In genomic region chr5:74649421-74649973, GRCh38 we compare ENCODE assay signal across 11 cellular contexts. TPM values are rescaled to one million over a fixed set of nuclear protein-coding genes. Genes with fewer than 3 reads are reported as not detected.
A peak's percentile ranks its signal among the peaks of the same experiment; 100 is the strongest.
DNase-seq lines count a peak whose midpoint lies in the region; ATAC-seq and TF ChIP-seq lines count a peak whose summit lies in the region.
"Had no signal": no experiment of that assay in that cellular context is flagged by ENCODE, and none has a peak within 500 bp of the region (broad histone marks: within the 10 kb centered on the region; RNA-seq: fewer than 3 reads in every experiment).

No MANE protein-coding gene starts in this region.

- in situ Hi-C loops in KBM-7 (cut with MboI; ENCODE audit: low pct_unique_long_range_greater_than_20kb, low sequenced_read_pairs): loop anchor here (10.0 to 25.0 kb wide), 2 partner anchors 437 to 745 kb away; no protein-coding TSS in a partner anchor

- H2AFZ ChIP-seq in Loucy (ENCODE audit: low read length) (peak overlapping the region; percentile 83), osteoblast (ENCODE audit: low read length) (no peak overlapping the region)

- no peak for ATAC-seq in activated T-cell treated with anti-CD3 and anti-CD28 coated beads, Interleukin-2, amount 50 U/mL, for 4 hours

- peak; percentile 53 for DNase-seq in kidney glomerular epithelial cell (lab: John Stamatoyannopoulos, UW)
- DNase-seq in osteoblast (ENCODE audit: insufficient read length, low spot score, missing footprints): no peak
- DNase-seq in activated T-cell treated with anti-CD3 and anti-CD28 coated beads, Interleukin-2, amount 50 U/mL, for 4 hours: no peak
- no peak for DNase-seq in NCI-H446 (lab: John Stamatoyannopoulos, UW)
- DNase-seq in KBM-7: no peak
- DNase-seq in activated CD4-positive, alpha-beta T cell treated with anti-CD3 and anti-CD28 coated beads, Interleukin-2, amount 50 U/mL, for 1 hour: no peak
- DNase-seq: NCI-H1417 treated with DMSO at 0.1 percent for 48 hours, NCI-H82 had no signal

- H3K79me2 ChIP-seq in Loucy (ENCODE audit: insufficient read depth, low read length): no peaks in the 10 kb centered on the region
- H3K79me2 ChIP-seq in osteoblast (ENCODE audit: insufficient read depth, low read length): no peaks in the 10 kb centered on the region

- no peaks in the 10 kb centered on the region for H3K36me3 Mint-ChIP-seq in activated T-cell treated with anti-CD3 and anti-CD28 coated beads, Interleukin-2, amount 50 U/mL, for 4 hours (ENCODE audit: insufficient read depth)

- H3K4me1 ChIP-seq in Loucy (ENCODE audit: insufficient read depth, low read length, poor library complexity, severe bottlenecking) (peaks cover 4% of the 10 kb centered on the region), osteoblast (ENCODE audit: insufficient read depth, low read length) (peaks cover 17% of the 10 kb centered on the region)

- no peaks in the 10 kb centered on the region for H3F3A ChIP-seq in Loucy (ENCODE audit: low read depth)

- H3K27me3 ChIP-seq in Loucy (ENCODE audit: insufficient read depth, low read length, poor library complexity, severe bottlenecking) (no peaks in the 10 kb centered on the region), osteoblast (ENCODE audit: insufficient read depth, low read length) (no peaks in the 10 kb centered on the region)

- H3K9me3 ChIP-seq in Loucy (ENCODE audit: insufficient read depth, low read depth, low read length): no peaks in the 10 kb centered on the region
- H3K9me3 ChIP-seq in osteoblast (ENCODE audit: low read depth, low read length): no peaks in the 10 kb centered on the region

- no peak overlapping the region for H3K4me2 ChIP-seq in Loucy (ENCODE audit: low read depth, low read length, poor library complexity, severe bottlenecking)
- H3K4me2 ChIP-seq in osteoblast (ENCODE audit: insufficient read depth, low read length): peak overlapping the region; percentile 88

- no peak overlapping the region for H3K4me3 ChIP-seq in Loucy (ENCODE audit: low read length, poor library complexity, severe bottlenecking)
- H3K4me3 ChIP-seq in osteoblast (ENCODE audit: insufficient read depth, low read length): no peak overlapping the region

- no peak overlapping the region for H3K9ac ChIP-seq in Loucy (ENCODE audit: low read depth, low read length, poor library complexity, severe bottlenecking)

- H3K27ac ChIP-seq in VCaP (peak overlapping the region; percentile 69), osteoblast (ENCODE audit: low read depth, low read length) (no peak overlapping the region)
- H3K27ac ChIP-seq: C4-2B had no signal

- H3K27me3 Mint-ChIP-seq in activated T-cell treated with anti-CD3 and anti-CD28 coated beads, Interleukin-2, amount 50 U/mL, for 4 hours (ENCODE audit: low read depth): peaks cover 7% of the 10 kb centered on the region

- H3K9me2 ChIP-seq in Loucy (replicated peaks; ENCODE audit: low read depth, low read length): no peaks in the 10 kb centered on the region

- TF ChIP-seq CTCF in Loucy (conservative IDR thresholded peaks at IDR 0.05; ENCODE audit: low read length) (no peak), VCaP (conservative IDR thresholded peaks at IDR 0.05) (no peak), osteoblast (IDR thresholded peaks at IDR 0.05; ENCODE audit: extremely low read depth, low read depth, low read length) (no peak)

- no peaks in the 10 kb centered on the region for H3K36me3 ChIP-seq in Loucy (ENCODE audit: insufficient read depth, low read length)
- no peaks in the 10 kb centered on the region for H3K36me3 ChIP-seq in osteoblast (ENCODE audit: insufficient read depth, low read length)

- H3K4me3 Mint-ChIP-seq in activated T-cell treated with anti-CD3 and anti-CD28 coated beads, Interleukin-2, amount 50 U/mL, for 4 hours: no peak overlapping the region

- no peaks in the 10 kb centered on the region for H3K9me3 Mint-ChIP-seq in activated T-cell treated with anti-CD3 and anti-CD28 coated beads, Interleukin-2, amount 50 U/mL, for 4 hours

- H3K4me1 Mint-ChIP-seq in activated T-cell treated with anti-CD3 and anti-CD28 coated beads, Interleukin-2, amount 50 U/mL, for 4 hours (ENCODE audit: low read depth): no peaks in the 10 kb centered on the region

- H4K20me1 ChIP-seq in Loucy (ENCODE audit: insufficient read depth, low read length, poor library complexity, severe bottlenecking): no peaks in the 10 kb centered on the region
- no peaks in the 10 kb centered on the region for H4K20me1 ChIP-seq in osteoblast (ENCODE audit: insufficient read depth, low read length)

RNA-seq across cellular contexts. Expression of gene ENC1, which starts 9.0 kb away (rescaled TPM):
- 86.0 and 109 TPM in 2 replicates for total RNA-seq in osteoblast
- 1 to 10 TPM; 1.8 to 3.0 (median 2.4) TPM for total RNA-seq in activated T-cell treated with anti-CD3 and anti-CD28 coated beads, Interleukin-2, amount 50 U/mL, for 4 hours

RNA-seq across cellular contexts. Expression of gene HEXB, which starts 35.5 kb away (rescaled TPM):
- total RNA-seq in osteoblast: 267 and 313 TPM in 2 replicates
- total RNA-seq in activated T-cell treated with anti-CD3 and anti-CD28 coated beads, Interleukin-2, amount 50 U/mL, for 4 hours: 10 to 100 TPM; 38.6 to 46.8 (median 45.8) TPM

Comparison
In these comparisons a context has a peak if more than half of its experiments do, and no peak if none do; other contexts are left out.
1. RNA of gene ENC1, which starts 9.0 kb away (total RNA-seq): 86.0 to 109 TPM in osteoblast; 1.8 to 3.0 TPM in activated T-cell treated with anti-CD3 and anti-CD28 coated beads, Interleukin-2, amount 50 U/mL, for 4 hours; every median in the first group is over 10 times any median in the second.